In the genomic region with DNA sequence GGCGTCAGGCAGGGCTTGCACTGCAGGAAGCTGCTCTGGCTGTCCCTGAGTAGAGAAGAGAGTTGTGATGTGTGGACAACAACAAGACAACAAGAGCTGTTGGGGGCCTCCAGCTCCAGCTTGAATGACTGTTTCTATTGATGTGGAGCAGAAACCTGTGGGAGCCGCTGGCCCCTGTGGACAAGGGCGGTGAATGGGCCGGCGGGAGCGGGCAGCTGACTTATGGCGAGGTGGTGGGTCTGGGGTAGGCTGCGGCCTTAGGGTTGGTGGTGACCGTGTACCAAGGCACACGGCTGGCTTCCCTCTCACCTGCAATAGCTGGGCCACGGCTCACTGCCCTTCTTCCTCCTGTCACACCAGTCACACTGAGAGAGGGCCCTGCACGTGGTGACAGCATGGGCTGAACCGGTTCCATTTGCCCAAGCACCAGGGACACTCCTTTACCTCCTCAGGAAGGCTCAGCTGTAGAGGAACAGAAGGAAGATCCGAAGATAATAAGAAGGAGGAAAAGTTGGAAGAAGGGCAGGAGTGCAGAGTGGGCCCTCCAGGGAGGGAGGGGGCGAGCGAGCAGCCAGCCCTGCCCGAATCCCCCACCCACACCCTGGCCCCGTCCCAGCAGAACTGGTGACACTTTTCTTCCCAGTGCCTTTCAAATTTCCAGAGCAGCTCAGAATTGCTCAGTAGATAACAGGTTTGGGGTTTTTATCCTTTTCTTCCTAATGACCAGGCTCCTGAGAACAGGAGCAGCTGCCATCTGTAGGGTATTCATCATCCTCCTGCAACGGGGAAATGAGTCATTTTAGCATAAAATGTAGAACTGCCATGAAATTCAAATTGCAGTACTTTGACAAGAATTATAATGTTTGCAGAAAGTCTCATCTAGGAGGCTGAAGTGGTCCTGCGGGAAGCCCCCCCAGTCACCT, we compare ENCODE assay signal across 14 cellular contexts.
DNase-seq lines count a peak whose midpoint lies in the region; TF ChIP-seq lines count a peak whose summit lies in the region.
"Had no signal": no experiment of that assay in that cellular context is flagged by ENCODE, and none has a peak within 500 bp of the region (broad histone marks: within the 10 kb centered on the region; RNA-seq: fewer than 3 reads in every experiment).

No MANE protein-coding gene starts in this region.

- H3K4me1 ChIP-seq in smooth muscle cell (ENCODE audit: low read depth): no peaks in the 10 kb centered on the region
- H3K4me1 ChIP-seq in mesenchymal stem cell (ENCODE audit: control insufficient read depth, insufficient read depth, low read depth, low read length): peaks cover 10% of the 10 kb centered on the region

- no peaks in the 10 kb centered on the region for H3F3A ChIP-seq in smooth muscle cell (ENCODE audit: low read depth)

- no peak overlapping the region for H2BK5ac ChIP-seq in mesenchymal stem cell (ENCODE audit: low read depth, low read length, poor library complexity, severe bottlenecking)

- H3K9ac ChIP-seq in smooth muscle cell (ENCODE audit: low read depth) (no peak overlapping the region), mesenchymal stem cell (ENCODE audit: low read length) (no peak overlapping the region)

- H3K36me3 ChIP-seq in smooth muscle cell (ENCODE audit: low read depth) (no peaks in the 10 kb centered on the region), mesenchymal stem cell (ENCODE audit: control insufficient read depth in 1 of 2, insufficient read depth in 2 of 2, low read depth in 1 of 2, low read length in 2 of 2) (peaks cover 0 to 6% of the 10 kb centered on the region in 2 experiments)

- peak overlapping the region in 1 of 2 experiments; percentile 19 for H3K18ac ChIP-seq in mesenchymal stem cell (ENCODE audit: low read depth in 1 of 2, low read length in 2 of 2)

- DNase-seq in AG10803 (ENCODE audit: low read depth) (peak; percentile 34), LHCN-M2 (ENCODE audit: low read depth) (peak; percentile 88), caudate nucleus (lab: John Stamatoyannopoulos, UW) (no peak), mesenteric fat pad (ENCODE audit: low spot score) (peak; percentile 64), smooth muscle cell (lab: John Stamatoyannopoulos, UW; ENCODE audit: unreplicated experiment) (no peak), NOMO-1 (lab: John Stamatoyannopoulos, UW; ENCODE audit: unreplicated experiment in 2 of 2) (no peak), OCI-M2 (lab: John Stamatoyannopoulos, UW; ENCODE audit: unreplicated experiment) (no peak), mesenchymal stem cell (no peak)
- DNase-seq: activated CD4-positive, CD25-positive, alpha-beta regulatory T cell treated with anti-CD3 and anti-CD28 coated beads, Interleukin-2, amount 50 U/mL, for 72 hours; activated naive CD8-positive, alpha-beta T cell treated with anti-CD3 and anti-CD28 coated beads, Interleukin-2, amount 10 ng/mL, durations not matched to agents 7 days and 5 days; activated T-cell treated with anti-CD3 and anti-CD28 coated beads for 4 hours; foreskin melanocyte; immature natural killer cell had no signal

- H2AFZ ChIP-seq in smooth muscle cell (ENCODE audit: low read depth) (no peak overlapping the region), mesenchymal stem cell (ENCODE audit: low read depth, low read length) (no peak overlapping the region)
- H2AFZ ChIP-seq: GM23338 had no signal

- H4K20me1 ChIP-seq in smooth muscle cell (ENCODE audit: low read depth): no peaks in the 10 kb centered on the region

- H3K14ac ChIP-seq in mesenchymal stem cell (ENCODE audit: low read length in 2 of 2): no peak overlapping the region

- H3K4me3 ChIP-seq in AG10803 (ENCODE audit: low read length) (no peak overlapping the region), smooth muscle cell (no peak overlapping the region), mesenchymal stem cell (ENCODE audit: insufficient read depth in 1 of 2, low read depth in 1 of 2, low read length in 2 of 2) (no peak overlapping the region)
- H3K4me3 ChIP-seq: GM23338 had no signal

- no peak overlapping the region for H2BK12ac ChIP-seq in mesenchymal stem cell (ENCODE audit: low read length in 2 of 2)

- H3K4ac ChIP-seq in mesenchymal stem cell (ENCODE audit: low read depth in 1 of 2, low read length in 2 of 2): no peak overlapping the region

- H4K8ac ChIP-seq in mesenchymal stem cell (ENCODE audit: low read length): no peak overlapping the region

- 83% methylated on average over 20 of the region's 20 CpGs for WGBS in smooth muscle cell (ENCODE audit: low lambda C conversion rate)
- 77% methylated on average over 12 of the region's 20 CpGs for WGBS in mesenchymal stem cell

- H2BK15ac ChIP-seq in mesenchymal stem cell (ENCODE audit: low read depth, poor library complexity, severe bottlenecking): no peak overlapping the region

- H2BK120ac ChIP-seq in mesenchymal stem cell (ENCODE audit: low read depth, low read length): no peak overlapping the region

- H3K79me1 ChIP-seq in mesenchymal stem cell (replicated peaks; ENCODE audit: low read length, poor library complexity, severe bottlenecking): no peaks in the 10 kb centered on the region

- H3K4me2 ChIP-seq in smooth muscle cell (no peak overlapping the region), mesenchymal stem cell (ENCODE audit: low read length, poor library complexity, severe bottlenecking) (no peak overlapping the region)
- H3K4me2 ChIP-seq: GM23338 had no signal

- H2AK5ac ChIP-seq in mesenchymal stem cell (ENCODE audit: low read length, severe bottlenecking): no peak overlapping the region

- no peaks in the 10 kb centered on the region for H3K9me3 ChIP-seq in smooth muscle cell (replicated peaks; ENCODE audit: low read depth)
- H3K9me3 ChIP-seq in mesenchymal stem cell (ENCODE audit: control insufficient read depth, low read length): no peaks in the 10 kb centered on the region

- TF ChIP-seq CTCF in AG10803 (conservative IDR thresholded peaks at IDR 0.05; ENCODE audit: low read length): no peak
- no peak for TF ChIP-seq CTCF in smooth muscle cell (IDR thresholded peaks at IDR 0.05; ENCODE audit: borderline replicate concordance, insufficient read depth, poor library complexity, severe bottlenecking)

- H3K27me3 ChIP-seq in smooth muscle cell (ENCODE audit: low read depth) (no peaks in the 10 kb centered on the region), mesenchymal stem cell (ENCODE audit: control insufficient read depth in 1 of 2, insufficient read depth in 1 of 2, low read length in 2 of 2) (peaks cover 0 to 10% of the 10 kb centered on the region in 2 experiments)

- no peak overlapping the region for H3K23ac ChIP-seq in mesenchymal stem cell (ENCODE audit: low read length in 2 of 2)

- H3K27ac ChIP-seq in caudate nucleus (ENCODE audit: low read depth, low read length) (peak overlapping the region; percentile 21), smooth muscle cell (ENCODE audit: low read depth) (no peak overlapping the region), mesenchymal stem cell (ENCODE audit: low read length, poor library complexity, severe bottlenecking) (no peak overlapping the region)

- H4K91ac ChIP-seq in mesenchymal stem cell (ENCODE audit: low read length): no peak overlapping the region

- no peaks in the 10 kb centered on the region for H3K79me2 ChIP-seq in smooth muscle cell (ENCODE audit: low read depth)

Comparison
In these comparisons a context has a peak if more than half of its experiments do, and no peak if none do; other contexts are left out.
1. DNase-seq: peak in AG10803 (single experiment), LHCN-M2 (single experiment) and mesenteric fat pad (single experiment); none in caudate nucleus (0 of 61), smooth muscle cell (single experiment), NOMO-1 (0 of 2), OCI-M2 (single experiment) and mesenchymal stem cell (single experiment).